ENCODE assay signal across 15 cellular contexts in genomic region chr15:73388256-73388781, GRCh38. TPM values are rescaled to one million over a fixed set of nuclear protein-coding genes. Genes with fewer than 3 reads are reported as not detected.
DNase-seq lines count a peak whose midpoint lies in the region; ATAC-seq, FAIRE-seq and TF ChIP-seq lines count a peak whose summit lies in the region.
"Had no signal": no experiment of that assay in that cellular context is flagged by ENCODE, and none has a peak within 500 bp of the region (broad histone marks: within the 10 kb centered on the region; RNA-seq: fewer than 3 reads in every experiment).

No MANE protein-coding gene starts in this region.

- no peaks in the 10 kb centered on the region for H3K9me3 ChIP-seq in endothelial cell of umbilical vein (replicated peaks; ENCODE audit: control insufficient read depth, insufficient read depth, low read length)
- no peaks in the 10 kb centered on the region for H3K9me3 ChIP-seq in left lung
- H3K9me3 ChIP-seq: Caco-2 had no signal

- H3K4me1 ChIP-seq in endothelial cell of umbilical vein (ENCODE audit: control insufficient read depth, extremely low read depth, insufficient read depth, low read length) (no peaks in the 10 kb centered on the region), left lung (no peaks in the 10 kb centered on the region)

- H3K79me2 ChIP-seq in endothelial cell of umbilical vein (ENCODE audit: control insufficient read depth, insufficient read depth, low read length), result no peaks in the 10 kb centered on the region

- no peak overlapping the region for H3K27ac ChIP-seq in endothelial cell of umbilical vein (ENCODE audit: insufficient read depth, low read depth, low read length)
- H3K27ac ChIP-seq in left lung, result no peak overlapping the region

- BruUV-seq in endothelial cell of umbilical vein (replicated peaks; lab: Mats Ljungman, UMichigan), result no TSS peak

- no peak for FAIRE-seq in endothelial cell of umbilical vein (lab: Jason Lieb, UNC)

- H3K36me3 ChIP-seq in endothelial cell of umbilical vein (ENCODE audit: control insufficient read depth in 2 of 2, extremely low read depth in 1 of 2, insufficient read depth in 2 of 2, low read length in 2 of 2) (no peaks in the 10 kb centered on the region), left lung (no peaks in the 10 kb centered on the region)

- in situ Hi-C loops in Caki2 (cut with HindIII; ENCODE audit: low pct_unique_long_range_greater_than_20kb, low sequenced_read_pairs), result no loop called here

- TF ChIP-seq CTCF in endothelial cell of umbilical vein (IDR thresholded peaks at IDR 0.05; ENCODE audit: extremely low read depth in 1 of 2, insufficient read depth in 1 of 2, low read depth in 1 of 2, low read length in 2 of 2) (no peak), left lung (IDR thresholded peaks at IDR 0.05) (no peak), GM10248 (IDR thresholded peaks at IDR 0.05; ENCODE audit: control extremely low read depth, extremely low read depth, low read depth, missing control alignments) (no peak)

- H3K9ac ChIP-seq in endothelial cell of umbilical vein (replicated peaks; ENCODE audit: extremely low read depth, insufficient read depth, low read length), result no peak overlapping the region

- intact Hi-C loops in endothelial cell of umbilical vein (cut with micrococcal nuclease) (no loop called here), left lung (cut with DNase I) (no loop called here)

- TF ChIP-seq POLR2A in endothelial cell of umbilical vein (IDR thresholded peaks at IDR 0.05; ENCODE audit: low read depth, low read length), result no peak

- peak; percentile 74 for DNase-seq in Caki2 (ENCODE audit: low read depth)
- peak; percentile 9 for DNase-seq in NCI-H460 (ENCODE audit: extremely low read depth, low read depth)
- no peak for DNase-seq in endothelial cell of umbilical vein (ENCODE audit: low read depth, low spot score)
- DNase-seq in left lung, result no peak
- no peak for DNase-seq in NCI-H524 treated with DMSO at 0.1 percent for 48 hours (lab: John Stamatoyannopoulos, UW)
- DNase-seq in GM10248 (ENCODE audit: extremely low spot score), result no peak
- DNase-seq in stimulated activated CD4-positive, alpha-beta T cell treated with anti-CD3 and anti-CD28 coated beads, Interleukin-15, amount 100 ng/mL, for 24 hours, result no peak
- no peak for DNase-seq in activated T-cell treated with anti-CD3 and anti-CD28 coated beads, Interleukin-2, amount 50 U/mL, for 48 hours
- DNase-seq: activated CD4-positive, alpha-beta memory T cell treated with anti-CD3 and anti-CD28 coated beads, Interleukin-2, amount 10 ng/mL, durations not matched to agents 7 days and 5 days; aorta; NCI-H1694 treated with DMSO at 0.1 percent for 48 hours; SHP77 treated with DMSO at 0.1 percent for 48 hours; stimulated activated CD4-positive, alpha-beta T cell treated with anti-CD3 and anti-CD28 coated beads, Interleukin-1b, Interleukin-23, amount 100 ng/mL, for 48 hours had no signal

- H3K4me3 ChIP-seq in endothelial cell of umbilical vein (replicated peaks in 1 of 3; ENCODE audit: insufficient read depth in 1 of 3, low read depth in 1 of 3, low read length in 3 of 3) (no peak overlapping the region), left lung (no peak overlapping the region)

- no peaks in the 10 kb centered on the region for H4K20me1 ChIP-seq in endothelial cell of umbilical vein (replicated peaks; ENCODE audit: control insufficient read depth, extremely low read depth, insufficient read depth, low read length)

- H3K4me2 ChIP-seq in endothelial cell of umbilical vein (ENCODE audit: insufficient read depth, low read length), result no peak overlapping the region

- peak; percentile 33 for ATAC-seq in left lung

- POLR2A ChIA-PET in endothelial cell of umbilical vein (lab: Charles Lee), result no interaction called here
- POLR2A ChIA-PET in GM10248 (lab: Yijun Ruan, JAX), result no interaction called here

- H3K27me3 ChIP-seq in endothelial cell of umbilical vein (ENCODE audit: control insufficient read depth in 2 of 2, insufficient read depth in 2 of 2, low read length in 2 of 2), result no peaks in the 10 kb centered on the region
- H3K27me3 ChIP-seq in left lung, result peaks cover 0 to 49% of the 10 kb centered on the region in 2 donors

- dilution Hi-C loops in endothelial cell of umbilical vein (cut with MboI; ENCODE audit: extremely low pct_ligation_motif_present, low sequenced_read_pairs), result no loop called here

- no peak overlapping the region for H2AFZ ChIP-seq in endothelial cell of umbilical vein (ENCODE audit: low read depth, low read length)

- CTCF ChIA-PET in endothelial cell of umbilical vein (lab: Charles Lee), result no interaction called here
- CTCF ChIA-PET in GM10248 (lab: Yijun Ruan, JAX), result interaction anchor here (1.3 kb wide), 1 partner anchor 9 kb away, joined by 4 read pairs; no protein-coding TSS in a partner anchor

- H3K9me1 ChIP-seq in endothelial cell of umbilical vein (replicated peaks; ENCODE audit: control insufficient read depth, extremely low read depth, insufficient read depth, low read length), result no peaks in the 10 kb centered on the region

TF ChIP-seq in endothelial cell of umbilical vein, 7 proteins besides CTCF, POLR2A, EP300 and RAD21:
- peak; percentile 10 for TF ChIP-seq JUN (IDR thresholded peaks at IDR 0.05; ENCODE audit: borderline replicate concordance, insufficient read depth, insufficient read length, low read depth)
- TF ChIP-seq MYC (IDR thresholded peaks at IDR 0.05; ENCODE audit: low read depth, low read length), result no peak
- no peak for TF ChIP-seq GATA2 (IDR thresholded peaks at IDR 0.05; ENCODE audit: insufficient read depth, insufficient read length, low read depth, low read length)
- no peak for TF ChIP-seq POLR2AphosphoS5 (IDR thresholded peaks at IDR 0.05; ENCODE audit: insufficient read depth, low read depth, low read length)
- TF ChIP-seq EZH2 (IDR thresholded peaks at IDR 0.05; ENCODE audit: borderline replicate concordance, low read depth, low read length, severe bottlenecking), result no peak
- TF ChIP-seq MAX (IDR thresholded peaks at IDR 0.05; ENCODE audit: insufficient read depth, insufficient read length), result no peak
- peak; percentile 19 for TF ChIP-seq FOS (IDR thresholded peaks at IDR 0.05; ENCODE audit: borderline replicate concordance, insufficient read depth, low read length)
TF ChIP-seq in endothelial cell of umbilical vein: peak in this region for 2.

RNA-seq across cellular contexts. Expression of gene HCN4, which starts 19.6 kb away (rescaled TPM):
- 0.14 TPM in 1 of 2 replicates, not detected in the other for total RNA-seq in Caki2 (2014; rRNA removed; shearing (Covaris generic); ENCODE audit: low replicate concordance)
- total RNA-seq in NCI-H460 (2014; rRNA removed; shearing (Covaris generic)), result not detected in 2 replicates
- not detected in 2 replicates for polyA plus RNA-seq in NCI-H460 (2014; cell fraction: nucleus; rRNA removed)
- total RNA-seq in endothelial cell of umbilical vein (not detected in 2 replicates), left lung (under 1 TPM; 0.09 to 0.16 TPM)
- 0.01 TPM in 1 of 2 replicates, not detected in the other for polyA plus RNA-seq in endothelial cell of umbilical vein
- not detected in 2 replicates for polyA plus RNA-seq in endothelial cell of umbilical vein (2011; cell fraction: cytosol; rRNA removed)
- polyA plus RNA-seq in endothelial cell of umbilical vein (2011; cell fraction: nucleus; rRNA removed), result not detected in 2 replicates
- polyA plus RNA-seq in endothelial cell of umbilical vein (2012), result not detected in 2 replicates
- not detected in 2 replicates for polyA minus RNA-seq in endothelial cell of umbilical vein
- not detected for polyA minus RNA-seq in endothelial cell of umbilical vein (2011; cell fraction: cytosol; rRNA and poly(A)+ RNA removed)
- not detected in 2 replicates for polyA minus RNA-seq in endothelial cell of umbilical vein (2011; cell fraction: nucleus; rRNA and poly(A)+ RNA removed)
- total RNA-seq: activated CD4-positive, alpha-beta memory T cell treated with anti-CD3 and anti-CD28 coated beads, Interleukin-2, amount 10 ng/mL, durations not matched to agents 7 days and 5 days; aorta; myocyte had no signal

RNA-seq across cellular contexts. Expression of gene REC114, which starts 54.6 kb away (rescaled TPM):
- total RNA-seq in Caki2 (2014; rRNA removed; shearing (Covaris generic); ENCODE audit: low replicate concordance), result not detected in 2 replicates
- total RNA-seq in NCI-H460 (2014; rRNA removed; shearing (Covaris generic)), result not detected in 2 replicates
- not detected in 2 replicates for polyA plus RNA-seq in NCI-H460 (2014; cell fraction: nucleus; rRNA removed)
- not detected in 2 replicates for total RNA-seq in endothelial cell of umbilical vein
- polyA plus RNA-seq in endothelial cell of umbilical vein, result not detected in 2 replicates
- not detected in 2 replicates for polyA plus RNA-seq in endothelial cell of umbilical vein (2011; cell fraction: cytosol; rRNA removed)
- not detected in 2 replicates for polyA plus RNA-seq in endothelial cell of umbilical vein (2011; cell fraction: nucleus; rRNA removed)
- not detected in 2 replicates for polyA plus RNA-seq in endothelial cell of umbilical vein (2012)
- not detected in 2 replicates for polyA minus RNA-seq in endothelial cell of umbilical vein
- not detected for polyA minus RNA-seq in endothelial cell of umbilical vein (2011; cell fraction: cytosol; rRNA and poly(A)+ RNA removed)
- polyA minus RNA-seq in endothelial cell of umbilical vein (2011; cell fraction: nucleus; rRNA and poly(A)+ RNA removed), result not detected in 2 replicates
- not detected for total RNA-seq in left lung
- total RNA-seq: activated CD4-positive, alpha-beta memory T cell treated with anti-CD3 and anti-CD28 coated beads, Interleukin-2, amount 10 ng/mL, durations not matched to agents 7 days and 5 days; aorta; Caco-2; myocyte had no signal
- polyA plus RNA-seq: aorta had no signal

Comparison
In these comparisons a context has a peak if more than half of its experiments do, and no peak if none do; other contexts are left out.
1. DNase-seq: peak in Caki2 (single experiment) and NCI-H460 (single experiment); none in endothelial cell of umbilical vein (single experiment), left lung (0 of 2), NCI-H524 treated with DMSO at 0.1 percent for 48 hours (single experiment), GM10248 (single experiment), stimulated activated CD4-positive, alpha-beta T cell treated with anti-CD3 and anti-CD28 coated beads, Interleukin-15, amount 100 ng/mL, for 24 hours (single experiment) and activated T-cell treated with anti-CD3 and anti-CD28 coated beads, Interleukin-2, amount 50 U/mL, for 48 hours (0 of 2).